In the genomic region with DNA sequence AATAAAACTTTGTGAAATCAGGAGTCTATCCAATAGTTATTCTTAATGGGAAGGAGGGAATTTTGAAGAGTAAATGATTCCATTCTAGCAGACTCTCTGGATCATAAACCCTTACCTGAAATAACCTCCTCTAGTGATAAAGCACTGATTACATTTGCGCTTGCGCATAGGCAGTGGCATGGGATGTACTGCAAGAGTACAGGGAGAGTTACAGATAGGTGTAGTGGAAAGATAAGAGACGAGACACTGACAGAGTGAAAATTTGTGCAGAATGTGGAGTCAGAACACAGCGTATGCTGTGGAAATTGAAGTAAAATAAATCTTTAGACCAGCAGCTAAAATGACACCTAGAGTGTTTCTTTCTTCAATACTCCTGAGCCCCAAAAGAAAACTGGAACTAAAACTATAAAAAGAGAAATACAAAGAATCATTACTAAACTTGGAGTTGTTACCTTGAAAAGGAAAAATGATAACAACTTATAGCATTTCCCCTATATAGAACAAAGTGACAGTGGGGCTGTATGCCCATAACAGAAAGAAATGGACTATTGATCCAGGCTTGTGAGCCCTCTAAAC, we compare ENCODE assay signal across 24 cellular contexts.
"Had no signal": no experiment of that assay in that cellular context is flagged by ENCODE, and none has a peak within 500 bp of the region (broad histone marks: within the 10 kb centered on the region; RNA-seq: fewer than 3 reads in every experiment).

No MANE protein-coding gene starts in this region.

- H3K27me3 Mint-ChIP-seq: activated B cell treated with CpG ODN at 0.5 μM for 24 hours; activated CD4-positive, alpha-beta memory T cell treated with anti-CD3 and anti-CD28 coated beads for 36 hours; brain; naive B cell; T-cell had no signal

- H3K4me1 ChIP-seq: left ventricle myocardium inferior, psoas muscle, stomach, upper lobe of right lung had no signal

- H3K36me3 ChIP-seq: left ventricle myocardium inferior, stomach, upper lobe of right lung had no signal

- H3K4me3 Mint-ChIP-seq: activated B cell treated with CpG ODN at 0.5 μM for 24 hours; activated CD4-positive, alpha-beta memory T cell treated with anti-CD3 and anti-CD28 coated beads for 36 hours; activated naive CD4-positive, alpha-beta T cell treated with anti-CD3 and anti-CD28 coated beads for 36 hours; brain; naive B cell; neural crest cell; T-cell had no signal

- H3K4me3 ChIP-seq: left ventricle myocardium inferior, psoas muscle, skin epidermis, stomach, upper lobe of right lung had no signal

- H3K9me3 ChIP-seq: psoas muscle, upper lobe of right lung had no signal

- H3K36me3 Mint-ChIP-seq: activated CD4-positive, alpha-beta memory T cell treated with anti-CD3 and anti-CD28 coated beads for 36 hours; brain; naive B cell; T-cell had no signal

- H3K27ac ChIP-seq: left ventricle myocardium inferior, psoas muscle, skin epidermis, stomach, upper lobe of right lung had no signal

- H3K27ac Mint-ChIP-seq: activated B cell treated with CpG ODN at 0.5 μM for 24 hours; activated CD4-positive, alpha-beta memory T cell treated with anti-CD3 and anti-CD28 coated beads for 36 hours; activated naive CD4-positive, alpha-beta T cell treated with anti-CD3 and anti-CD28 coated beads for 36 hours; activated T-helper 2 cell treated with anti-CD3 and anti-CD28 coated beads, Interferon-gamma antibody, Interleukin-2, Interleukin-4, amounts not matched to agents 10 μg/mL and 5 μg/mL and 100 μg/mL, durations not matched to agents 14 hours and 24 hours and 36 hours; naive B cell; T-cell had no signal

- ATAC-seq: psoas muscle, right cardiac atrium, T-cell, upper lobe of right lung had no signal

- H3K4me1 Mint-ChIP-seq: activated B cell treated with CpG ODN at 0.5 μM for 24 hours, naive B cell, neural crest cell, T-cell had no signal

- H3K9me3 Mint-ChIP-seq: neural crest cell had no signal

- DNase-seq: activated B cell treated with CpG ODN at 0.5 μM for 24 hours; activated CD4-positive, alpha-beta memory T cell treated with anti-CD3 and anti-CD28 coated beads for 36 hours; activated CD4-positive, alpha-beta T cell treated with anti-CD3 and anti-CD28 coated beads for 4 hours; activated naive CD4-positive, alpha-beta T cell treated with anti-CD3 and anti-CD28 coated beads for 36 hours; activated T-cell treated with anti-CD3 and anti-CD28 coated beads, Interleukin-2, amount 50 U/mL, for 1 hour; anterior cingulate cortex; central memory CD4-positive, alpha-beta T cell; foreskin melanocyte; head of caudate nucleus; kidney; left ventricle myocardium inferior; mammary epithelial cell; naive B cell; psoas muscle; right cardiac atrium; stimulated activated CD4-positive, alpha-beta T cell treated with anti-CD3 and anti-CD28 coated beads, Interleukin-15, amount 100 ng/mL, for 24 hours; stimulated activated CD4-positive, alpha-beta T cell treated with anti-CD3 and anti-CD28 coated beads, Interleukin-2, amount 100 ng/mL, for 48 hours; stomach; T-cell; upper lobe of right lung had no signal

- FAIRE-seq: kidney had no signal

- H3K27me3 ChIP-seq: stomach, upper lobe of right lung had no signal
